Comparison of ENCODE assay signal across 18 cellular contexts in the genomic region with DNA sequence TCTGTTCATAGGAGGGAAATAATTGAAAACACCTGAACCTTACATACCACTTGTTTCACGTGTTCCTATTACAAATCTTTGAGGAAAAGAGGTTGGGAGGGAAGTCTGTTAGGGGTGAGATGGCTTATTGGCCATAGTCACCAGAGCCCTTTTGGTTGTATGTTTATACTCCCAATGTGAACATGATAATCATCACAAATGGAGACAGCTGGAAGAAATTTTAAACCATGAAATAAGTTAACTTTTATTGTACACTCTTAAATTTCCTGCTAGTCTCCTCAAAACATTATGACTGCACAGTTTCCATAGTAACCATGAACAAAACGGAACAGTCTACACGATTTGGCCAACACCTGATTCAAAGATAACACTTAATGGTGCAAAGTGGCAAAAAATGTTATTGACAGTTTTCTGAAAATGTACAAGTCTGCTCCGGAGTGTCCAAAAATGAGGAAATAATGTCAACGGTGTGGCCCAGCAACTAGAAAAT. TPM values are rescaled to one million over a fixed set of nuclear protein-coding genes. Genes with fewer than 3 reads are reported as not detected.
DNase-seq lines count a peak whose midpoint lies in the region; ATAC-seq and TF ChIP-seq lines count a peak whose summit lies in the region.
"Had no signal": no experiment of that assay in that cellular context is flagged by ENCODE, and none has a peak within 500 bp of the region (broad histone marks: within the 10 kb centered on the region; RNA-seq: fewer than 3 reads in every experiment).

No MANE protein-coding gene starts in this region.

- peaks cover 4% of the 10 kb centered on the region for H3K9me3 Mint-ChIP-seq in type B pancreatic cell
- H3K9me3 Mint-ChIP-seq: activated CD8-positive, alpha-beta T cell treated with anti-CD3 and anti-CD28 coated beads for 36 hours had no signal

- peaks cover 7% of the 10 kb centered on the region for H3K36me3 Mint-ChIP-seq in type B pancreatic cell

- H3K4me3 ChIP-seq in HFF-Myc (replicated peaks; ENCODE audit: low read depth, low read length) (no peak overlapping the region), astrocyte of the cerebellum (ENCODE audit: low read depth, low read length) (no peak overlapping the region)
- H3K4me3 ChIP-seq: left lung, uterus had no signal

- DNase-seq in HFF-Myc (ENCODE audit: extremely low read depth, low read depth) (peak; percentile 93), astrocyte of the cerebellum (ENCODE audit: low read depth) (peak; percentile 26), foreskin keratinocyte (no peak), type B pancreatic cell (ENCODE audit: extremely low spot score, unreplicated experiment) (no peak)
- DNase-seq in stimulated activated CD4-positive, alpha-beta T cell treated with anti-CD3 and anti-CD28 coated beads, Interleukin-15, amount 100 ng/mL, for 24 hours, result no peak
- DNase-seq: activated CD8-positive, alpha-beta T cell treated with anti-CD3 and anti-CD28 coated beads for 36 hours; activated effector memory CD4-positive, alpha-beta T cell treated with Interleukin-2 at 50 U/mL for 16 hours; aorta; H7; head of caudate nucleus; Kasumi-1; left lung; nephron progenitor cell; right cardiac atrium; uterus had no signal

- H3K27me3 ChIP-seq in foreskin keratinocyte, result no peaks in the 10 kb centered on the region
- H3K27me3 ChIP-seq: left lung, uterus had no signal

- H3K27ac ChIP-seq in foreskin keratinocyte, result no peak overlapping the region
- H3K27ac ChIP-seq: HL-60, left lung, uterus had no signal

- H3K27me3 Mint-ChIP-seq in type B pancreatic cell, result no peaks in the 10 kb centered on the region

- TF ChIP-seq CTCF in HFF-Myc (IDR thresholded peaks at IDR 0.05; ENCODE audit: low read depth, low read length, missing control alignments) (no peak), astrocyte of the cerebellum (IDR thresholded peaks at IDR 0.05; ENCODE audit: low read depth, low read length, missing control alignments) (no peak), foreskin keratinocyte (conservative IDR thresholded peaks at IDR 0.05) (no peak), type B pancreatic cell (conservative IDR thresholded peaks at IDR 0.05) (no peak)

- in situ Hi-C loops in astrocyte of the cerebellum (cut with HindIII; ENCODE audit: low sequenced_read_pairs), result no loop called here

- ATAC-seq in foreskin keratinocyte (peak; percentile 17), HG03432 (IDR thresholded peaks at IDR 0.05; ENCODE audit: unreplicated experiment) (no peak), HG03095 (IDR thresholded peaks at IDR 0.05; ENCODE audit: unreplicated experiment) (no peak)
- ATAC-seq: activated CD8-positive, alpha-beta T cell treated with anti-CD3 and anti-CD28 coated beads for 36 hours; left lung had no signal

- H3K4me1 ChIP-seq in foreskin keratinocyte, result peaks cover 17% of the 10 kb centered on the region
- H3K4me1 ChIP-seq: left lung, uterus had no signal

- peak overlapping the region; percentile 5 for H3K4me3 Mint-ChIP-seq in type B pancreatic cell
- H3K4me3 Mint-ChIP-seq: activated CD8-positive, alpha-beta T cell treated with anti-CD3 and anti-CD28 coated beads for 36 hours; nephron progenitor cell had no signal

- H3K4me1 Mint-ChIP-seq in type B pancreatic cell (ENCODE audit: unreplicated experiment), result peaks cover 11% of the 10 kb centered on the region
- H3K4me1 Mint-ChIP-seq: nephron progenitor cell had no signal

- peak overlapping the region; percentile 87 for H3K27ac Mint-ChIP-seq in type B pancreatic cell
- H3K27ac Mint-ChIP-seq: activated CD8-positive, alpha-beta T cell treated with anti-CD3 and anti-CD28 coated beads for 36 hours; nephron progenitor cell had no signal

RNA-seq across cellular contexts. Expression of gene LMNTD1, which starts 56.9 kb away (rescaled TPM):
- total RNA-seq in foreskin keratinocyte (not detected in 2 replicates), type B pancreatic cell (ENCODE audit: low replicate concordance) (1.5 TPM in 1 of 2 replicates, not detected in the other)
- polyA plus RNA-seq in foreskin keratinocyte, result not detected in 2 replicates
- total RNA-seq: activated CD8-positive, alpha-beta T cell treated with anti-CD3 and anti-CD28 coated beads for 36 hours; aorta had no signal
- polyA plus RNA-seq: aorta, right cardiac atrium had no signal

Comparison
In these comparisons a context has a peak if more than half of its experiments do, and no peak if none do; other contexts are left out.
1. DNase-seq: peak in HFF-Myc (single experiment) and astrocyte of the cerebellum (single experiment); none in foreskin keratinocyte (0 of 2), type B pancreatic cell (single experiment) and stimulated activated CD4-positive, alpha-beta T cell treated with anti-CD3 and anti-CD28 coated beads, Interleukin-15, amount 100 ng/mL, for 24 hours (single experiment).